ENCODE assay signal across 20 cellular contexts in the genomic region with DNA sequence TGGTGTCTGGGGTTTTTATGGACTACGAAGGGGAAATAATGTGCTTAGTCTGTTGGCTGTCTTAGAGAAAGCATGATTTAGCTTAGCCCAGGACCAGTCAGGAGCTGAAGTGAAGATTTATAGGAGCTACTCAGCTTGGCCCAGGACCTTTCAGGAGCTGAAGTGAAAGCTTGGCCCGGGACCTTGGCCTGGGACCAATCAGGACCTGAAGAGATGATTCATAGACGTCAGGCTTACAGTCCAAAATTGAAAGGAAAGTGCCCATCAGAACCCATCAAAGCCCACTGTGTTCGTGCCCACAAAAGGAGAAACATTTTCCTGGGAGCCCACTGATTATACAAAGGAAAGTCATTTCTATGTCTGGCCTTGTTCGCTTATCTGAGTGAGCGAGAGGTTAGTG. TPM values are rescaled to one million over a fixed set of nuclear protein-coding genes. Genes with fewer than 3 reads are reported as not detected.
A peak's percentile ranks its signal among the peaks of the same experiment; 100 is the strongest.
DNase-seq lines count a peak whose midpoint lies in the region; ATAC-seq and TF ChIP-seq lines count a peak whose summit lies in the region.
"Had no signal": no experiment of that assay in that cellular context is flagged by ENCODE, and none has a peak within 500 bp of the region (broad histone marks: within the 10 kb centered on the region; RNA-seq: fewer than 3 reads in every experiment).

No MANE protein-coding gene starts in this region.

- TF ChIP-seq CTCF in AG10803 (conservative IDR thresholded peaks at IDR 0.05; ENCODE audit: low read length) (no peak), cardiac fibroblast (IDR thresholded peaks at IDR 0.05; ENCODE audit: low read depth, low read length) (no peak), psoas muscle (IDR thresholded peaks at IDR 0.05) (no peak)

- H3K36me3 ChIP-seq in psoas muscle (ENCODE audit: insufficient read depth in 1 of 2, low read depth in 1 of 2), result no peaks in the 10 kb centered on the region
- H3K36me3 ChIP-seq: BE2C, lower lobe of right lung had no signal

- ATAC-seq in psoas muscle (peak in 2 of 4 donors; percentile 39), HG03565 (IDR thresholded peaks at IDR 0.05; ENCODE audit: unreplicated experiment) (no peak), HG02884 (IDR thresholded peaks at IDR 0.05; ENCODE audit: unreplicated experiment) (no peak)
- ATAC-seq: activated naive CD8-positive, alpha-beta T cell treated with anti-CD3 and anti-CD28 coated beads, Interleukin-2, amount 50 U/mL, for 24 hours; lower lobe of right lung had no signal

- 53 to 59% (median 56%) methylated on average over 6 of the region's 6 CpGs for WGBS in psoas muscle, 3 donors

- H3K27me3 ChIP-seq in psoas muscle (ENCODE audit: insufficient read depth in 3 of 3, low read length in 2 of 3), result no peaks in the 10 kb centered on the region
- H3K27me3 ChIP-seq: BE2C had no signal

- in situ Hi-C loops in KBM-7 (cut with MboI; ENCODE audit: low pct_unique_long_range_greater_than_20kb, low sequenced_read_pairs), result no loop called here

- intact Hi-C loops in psoas muscle (cut with DNase I), result no loop called here

- H3K9me3 ChIP-seq in psoas muscle, result peaks cover 9% of the 10 kb centered on the region

- H3K4me1 ChIP-seq in psoas muscle, result no peaks in the 10 kb centered on the region

- DNase-seq in AG10803 (ENCODE audit: low read depth) (peak; percentile 12), NCI-H446 (lab: John Stamatoyannopoulos, UW) (peak; percentile 52 to 63), cardiac fibroblast (ENCODE audit: low read depth in 2 of 2) (peak; percentile 45 to 63), psoas muscle (peak; percentile 43 to 56), KBM-7 (no peak), NK-92 (lab: John Stamatoyannopoulos, UW; ENCODE audit: unreplicated experiment) (no peak)
- DNase-seq: activated CD4-positive, alpha-beta T cell treated with anti-CD3 and anti-CD28 coated beads, Interleukin-2, amount 10 ng/mL, durations not matched to agents 24 days and 14 days; activated naive CD8-positive, alpha-beta T cell treated with anti-CD3 and anti-CD28 coated beads, Interleukin-2, amount 50 U/mL, for 24 hours; activated T-cell treated with anti-CD3 and anti-CD28 coated beads, Interleukin-2, amount 50 U/mL, for 48 hours; BE2C; Kasumi-1; lower lobe of right lung; NCI-H748 treated with DMSO at 0.1 percent for 48 hours; stimulated activated naive CD4-positive, alpha-beta T cell treated with Interleukin-2 at 50 U/mL for 16 hours; T-helper 9 cell had no signal

- no peak overlapping the region for H3K27ac ChIP-seq in psoas muscle
- H3K27ac ChIP-seq: coronary artery, lower lobe of right lung, RWPE1 had no signal

- H3K4me3 ChIP-seq in AG10803 (ENCODE audit: low read length) (no peak overlapping the region), cardiac fibroblast (replicated peaks in 1 of 2; ENCODE audit: low read depth in 2 of 2, low read length in 2 of 2) (no peak overlapping the region), psoas muscle (no peak overlapping the region)
- H3K4me3 ChIP-seq: coronary artery, lower lobe of right lung, smooth muscle cell had no signal

RNA-seq across cellular contexts. Expression of a gene that starts 35.6 kb away (rescaled TPM):
- 10 to 100 TPM in 1 of 4 donors, 1 to 10 TPM in 3; 7.6 to 15.3 (median 9.6) TPM for total RNA-seq in psoas muscle
- polyA plus RNA-seq in psoas muscle, result 10 to 100 TPM in 1 of 3 donors, 1 to 10 TPM in 2; 4.5 to 12.7 (median 7.5) TPM

RNA-seq across cellular contexts. Expression of a gene that starts 42.9 kb away (rescaled TPM):
- total RNA-seq in psoas muscle, result 100 to 1,000 TPM in 1 of 4 donors, 10 to 100 TPM in 3; 68.4 to 102 (median 86.8) TPM
- 100 to 1,000 TPM in 1 of 3 donors, 10 to 100 TPM in 2; 58.3 to 105 (median 60.6) TPM for polyA plus RNA-seq in psoas muscle

RNA-seq across cellular contexts. Expression of a gene that starts 43.2 kb away (rescaled TPM):
- 100 to 1,000 TPM in 2 of 4 donors, 10 to 100 TPM in 2; 82.3 to 120 (median 96.1) TPM for total RNA-seq in psoas muscle
- polyA plus RNA-seq in psoas muscle, result 100 to 1,000 TPM; 108 to 145 (median 137) TPM

Comparison
In these comparisons a context has a peak if more than half of its experiments do, and no peak if none do; other contexts are left out.
1. DNase-seq: peak in AG10803 (single experiment), NCI-H446 (2 of 2), cardiac fibroblast (2 of 2) and psoas muscle (2 of 2); none in KBM-7 (single experiment) and NK-92 (single experiment).